Comparison of ENCODE assay signal across 14 cellular contexts in the genomic region with DNA sequence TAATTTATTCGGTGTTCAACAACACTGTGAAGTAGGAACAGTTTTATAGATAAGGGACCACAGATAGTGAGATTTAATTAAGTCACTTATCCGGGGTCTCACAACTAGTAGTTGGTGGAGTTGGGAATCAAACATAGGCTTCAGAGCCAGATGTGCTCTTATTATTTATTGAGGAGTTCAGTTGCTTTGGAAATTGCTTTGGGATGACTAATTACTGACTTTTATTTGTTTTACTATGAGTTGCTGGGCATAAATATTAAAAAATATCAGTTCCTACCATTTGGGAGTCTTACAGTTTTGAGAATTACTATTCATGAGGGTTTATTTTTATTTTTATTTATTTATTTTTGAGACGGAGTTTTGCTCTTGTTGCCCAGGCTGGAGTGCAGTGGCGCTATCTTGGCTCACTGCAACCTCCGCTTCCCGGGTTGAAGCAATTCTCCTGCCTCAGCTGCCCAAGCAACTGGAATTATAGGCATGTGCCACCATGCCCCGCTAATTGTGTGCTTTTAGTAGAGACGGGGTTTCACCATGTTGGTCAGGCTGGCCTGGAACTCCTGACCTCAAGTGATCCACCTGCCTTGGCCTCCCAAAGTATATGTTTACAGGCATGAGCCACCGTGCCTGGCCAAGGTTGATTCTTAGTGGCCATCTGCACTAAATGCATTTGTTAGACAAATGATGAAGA. TPM values are rescaled to one million over a fixed set of nuclear protein-coding genes. Genes with fewer than 3 reads are reported as not detected.
A peak's percentile ranks its signal among the peaks of the same experiment; 100 is the strongest.
DNase-seq lines count a peak whose midpoint lies in the region; ATAC-seq lines count a peak whose summit lies in the region.
"Had no signal": no experiment of that assay in that cellular context is flagged by ENCODE, and none has a peak within 500 bp of the region (broad histone marks: within the 10 kb centered on the region; RNA-seq: fewer than 3 reads in every experiment).

No MANE protein-coding gene starts in this region.

- no peak overlapping the region for H3K4me3 ChIP-seq in naive thymus-derived CD4-positive, alpha-beta T cell (ENCODE audit: low read length)
- H3K4me3 ChIP-seq: SJCRH30, thoracic aorta had no signal

- peaks cover 57% of the 10 kb centered on the region for H3K4me1 Mint-ChIP-seq in central memory CD8-positive, alpha-beta T cell
- H3K4me1 Mint-ChIP-seq in naive thymus-derived CD4-positive, alpha-beta T cell = peaks cover 39 to 75% (median 60%) of the 10 kb centered on the region in 7 donors

- intact Hi-C loops in naive thymus-derived CD4-positive, alpha-beta T cell (cut with micrococcal nuclease) = no loop called here

- ATAC-seq in central memory CD8-positive, alpha-beta T cell (replicated peaks; ENCODE audit: extremely low read depth, poor library complexity, severe bottlenecking) = no peak
- no peak for ATAC-seq in naive thymus-derived CD4-positive, alpha-beta T cell
- ATAC-seq in GM19463 (IDR thresholded peaks at IDR 0.05; ENCODE audit: unreplicated experiment) = no peak

- H3K36me3 ChIP-seq in naive thymus-derived CD4-positive, alpha-beta T cell (ENCODE audit: control insufficient read depth in 2 of 3, insufficient read depth in 3 of 3, low read length in 3 of 3) = no peaks in the 10 kb centered on the region
- H3K36me3 ChIP-seq: thoracic aorta had no signal

- peak overlapping the region; percentile 4 for H3K27ac ChIP-seq in naive thymus-derived CD4-positive, alpha-beta T cell (ENCODE audit: low read depth, low read length)
- H3K27ac ChIP-seq: SJCRH30 had no signal

- H3K9me3 ChIP-seq in naive thymus-derived CD4-positive, alpha-beta T cell (ENCODE audit: control insufficient read depth in 2 of 3, low read length in 3 of 3) = no peaks in the 10 kb centered on the region
- H3K9me3 ChIP-seq: SJCRH30, thoracic aorta had no signal

- H3K27me3 ChIP-seq in naive thymus-derived CD4-positive, alpha-beta T cell (ENCODE audit: control insufficient read depth in 2 of 2, insufficient read depth in 2 of 2, low read length in 2 of 2) = no peaks in the 10 kb centered on the region
- H3K27me3 ChIP-seq: SJCRH30 had no signal

- peak overlapping the region; percentile 65 for H3K27ac Mint-ChIP-seq in central memory CD8-positive, alpha-beta T cell (ENCODE audit: low read depth)
- H3K27ac Mint-ChIP-seq in naive thymus-derived CD4-positive, alpha-beta T cell = peak overlapping the region in 3 of 9 donors; percentile 8 to 45 (median 26)

- H3K27me3 Mint-ChIP-seq in central memory CD8-positive, alpha-beta T cell = no peaks in the 10 kb centered on the region
- no peaks in the 10 kb centered on the region for H3K27me3 Mint-ChIP-seq in naive thymus-derived CD4-positive, alpha-beta T cell

- H3K4me3 Mint-ChIP-seq in central memory CD8-positive, alpha-beta T cell = no peak overlapping the region
- peak overlapping the region in 1 of 10 donors; percentile 34 for H3K4me3 Mint-ChIP-seq in naive thymus-derived CD4-positive, alpha-beta T cell

- DNase-seq in AG08396 (ENCODE audit: low spot score) = peak; percentile 40
- DNase-seq in GM03348 (ENCODE audit: low spot score) = peak; percentile 36
- DNase-seq in central memory CD8-positive, alpha-beta T cell (ENCODE audit: low spot score in 2 of 2) = no peak
- DNase-seq in naive thymus-derived CD4-positive, alpha-beta T cell = no peak
- DNase-seq in KG1 (lab: John Stamatoyannopoulos, UW) = no peak
- DNase-seq in NCI-H1694 treated with DMSO at 0.1 percent for 48 hours (lab: John Stamatoyannopoulos, UW) = no peak
- no peak for DNase-seq in activated CD4-positive, alpha-beta T cell treated with anti-CD3 and anti-CD28 coated beads for 1 hour
- DNase-seq: activated naive CD4-positive, alpha-beta T cell; DMS79 treated with DMSO at 0.1 percent for 48 hours; NCI-H2171; SJCRH30; small intestine had no signal

- peaks cover 18% of the 10 kb centered on the region for H3K36me3 Mint-ChIP-seq in central memory CD8-positive, alpha-beta T cell (ENCODE audit: insufficient read depth)
- H3K36me3 Mint-ChIP-seq in naive thymus-derived CD4-positive, alpha-beta T cell = peaks cover 0 to 9% (median 5%) of the 10 kb centered on the region in 5 donors

- CTCF ChIA-PET in naive thymus-derived CD4-positive, alpha-beta T cell (lab: Charles Lee) = interaction anchor here (1.3 kb wide), 1 partner anchor 28 kb away, joined by 5 read pairs; a partner anchor contains a TSS

- POLR2A ChIA-PET in naive thymus-derived CD4-positive, alpha-beta T cell (lab: Charles Lee) = no interaction called here

- no peaks in the 10 kb centered on the region for H3K9me3 Mint-ChIP-seq in central memory CD8-positive, alpha-beta T cell
- H3K9me3 Mint-ChIP-seq in naive thymus-derived CD4-positive, alpha-beta T cell = no peaks in the 10 kb centered on the region

- peaks cover 10 to 14% of the 10 kb centered on the region in 2 donors for H3K4me1 ChIP-seq in naive thymus-derived CD4-positive, alpha-beta T cell (ENCODE audit: control insufficient read depth in 2 of 2, insufficient read depth in 2 of 2, low read length in 2 of 2)
- H3K4me1 ChIP-seq: SJCRH30 had no signal

RNA-seq across cellular contexts. Expression of a gene that starts 27.7 kb away (rescaled TPM):
- total RNA-seq in naive thymus-derived CD4-positive, alpha-beta T cell = 100 to 1,000 TPM in 3 of 5 experiments, 10 to 100 TPM in 2; 62.1 to 138 (median 122) TPM
- polyA plus RNA-seq in naive thymus-derived CD4-positive, alpha-beta T cell = 100 to 1,000 TPM in 1 of 2 donors, 10 to 100 TPM in 1; 99.7 to 112 TPM

RNA-seq across cellular contexts. Expression of a gene that starts 54.2 kb away (rescaled TPM):
- 10 to 100 TPM in 1 of 5 experiments, 1 to 10 TPM in 4; 2.7 to 21.7 (median 3.1) TPM for total RNA-seq in naive thymus-derived CD4-positive, alpha-beta T cell
- polyA plus RNA-seq in naive thymus-derived CD4-positive, alpha-beta T cell = under 1 TPM; 0.17 to 0.37 TPM

Comparison
In these comparisons a context has a peak if more than half of its experiments do, and no peak if none do; other contexts are left out.
1. DNase-seq: peak in AG08396 (single experiment) and GM03348 (single experiment); none in central memory CD8-positive, alpha-beta T cell (0 of 2), naive thymus-derived CD4-positive, alpha-beta T cell (0 of 9), KG1 (single experiment), NCI-H1694 treated with DMSO at 0.1 percent for 48 hours (single experiment) and activated CD4-positive, alpha-beta T cell treated with anti-CD3 and anti-CD28 coated beads for 1 hour (single experiment).